In genomic region chr3:122578110-122578740, GRCh38 we compare ENCODE assay signal across 10 cellular contexts. TPM values are rescaled to one million over a fixed set of nuclear protein-coding genes. Genes with fewer than 3 reads are reported as not detected.
A peak's percentile ranks its signal among the peaks of the same experiment; 100 is the strongest.
DNase-seq lines count a peak whose midpoint lies in the region; ATAC-seq and TF ChIP-seq lines count a peak whose summit lies in the region.
"Had no signal": no experiment of that assay in that cellular context is flagged by ENCODE, and none has a peak within 500 bp of the region (broad histone marks: within the 10 kb centered on the region; RNA-seq: fewer than 3 reads in every experiment).

No MANE protein-coding gene starts in this region.

- H3K9me2 ChIP-seq in hepatocyte (replicated peaks; ENCODE audit: insufficient read depth): no peaks in the 10 kb centered on the region
- H3K9me2 ChIP-seq: SK-N-SH had no signal

- intact Hi-C loops in activated CD4-positive, alpha-beta T cell treated with anti-CD3 and anti-CD28 coated beads for 36 hours (cut with DNase I, micrococcal nuclease): loop anchor here (5.0 kb wide), 2 partner anchors 99 to 431 kb away; no protein-coding TSS in a partner anchor

- CTCF ChIA-PET in activated CD4-positive, alpha-beta T cell treated with anti-CD3 and anti-CD28 coated beads for 36 hours (lab: Charles Lee): interaction anchor here (1.0 to 2.0 kb wide), 7 partner anchors 16 to 185 kb away, joined by 3 to 8 read pairs (median 3); no protein-coding TSS in a partner anchor
- CTCF ChIA-PET in WTC11 (lab: Charles Lee): no interaction called here

- no peaks in the 10 kb centered on the region for H4K20me1 ChIP-seq in hepatocyte (ENCODE audit: insufficient read depth, poor library complexity, severe bottlenecking)

- no peaks in the 10 kb centered on the region for H3K27me3 Mint-ChIP-seq in activated CD4-positive, alpha-beta T cell treated with anti-CD3 and anti-CD28 coated beads for 36 hours
- peaks cover 21% of the 10 kb centered on the region for H3K27me3 Mint-ChIP-seq in WTC11 (ENCODE audit: low read depth)
- no peaks in the 10 kb centered on the region for H3K27me3 Mint-ChIP-seq in stimulated activated naive B cell treated with anti-CD40 and anti-IgM and Interleukin-4, amounts not matched to agents 10 μg/mL and 1 μg/mL and 100 μg/mL, for 72 hours
- no peaks in the 10 kb centered on the region for H3K27me3 Mint-ChIP-seq in endothelial cell (ENCODE audit: unreplicated experiment)

- 68% methylated on average over 5 of the region's 5 CpGs for WGBS in hepatocyte (ENCODE audit: low lambda C conversion rate, missing lambda C conversion rate)

- ATAC-seq in activated CD4-positive, alpha-beta T cell treated with anti-CD3 and anti-CD28 coated beads for 36 hours: peak; percentile 7
- ATAC-seq in WTC11: no peak
- ATAC-seq in stimulated activated naive B cell treated with anti-CD40 and anti-IgM and Interleukin-4, amounts not matched to agents 10 μg/mL and 1 μg/mL and 100 μg/mL, for 72 hours (replicated peaks): no peak

- peak overlapping the region; percentile 84 for H3K4me3 Mint-ChIP-seq in activated CD4-positive, alpha-beta T cell treated with anti-CD3 and anti-CD28 coated beads for 36 hours
- peak overlapping the region; percentile 76 for H3K4me3 Mint-ChIP-seq in WTC11
- H3K4me3 Mint-ChIP-seq in stimulated activated naive B cell treated with anti-CD40 and anti-IgM and Interleukin-4, amounts not matched to agents 10 μg/mL and 1 μg/mL and 100 μg/mL, for 72 hours: peak overlapping the region; percentile 97 to 99
- H3K4me3 Mint-ChIP-seq in endothelial cell (ENCODE audit: unreplicated experiment): no peak overlapping the region

- POLR2A ChIA-PET in activated CD4-positive, alpha-beta T cell treated with anti-CD3 and anti-CD28 coated beads for 36 hours (lab: Charles Lee): no interaction called here
- POLR2A ChIA-PET in WTC11 (lab: Charles Lee): no interaction called here

- no peaks in the 10 kb centered on the region for H3K79me2 ChIP-seq in hepatocyte

- DNase-seq in activated CD4-positive, alpha-beta T cell treated with anti-CD3 and anti-CD28 coated beads for 36 hours: no peak
- no peak for DNase-seq in activated CD4-positive, alpha-beta T cell treated with anti-CD3 and anti-CD28 coated beads for 1 hour
- no peak for DNase-seq in WTC11 (ENCODE audit: low spot score)
- DNase-seq in hepatocyte (ENCODE audit: low spot score): no peak
- no peak for DNase-seq in stimulated activated naive B cell treated with anti-CD40 and anti-IgM and Interleukin-4, amounts not matched to agents 10 μg/mL and 1 μg/mL and 100 μg/mL, for 72 hours
- no peak for DNase-seq in endothelial cell (ENCODE audit: low spot score)
- DNase-seq in mucosa of gallbladder (ENCODE audit: low spot score): no peak
- DNase-seq in GM13976 (ENCODE audit: low spot score): no peak

- in situ Hi-C loops in GM13976 (cut with MboI; ENCODE audit: low sequenced_read_pairs, unreplicated experiment): no loop called here

- TF ChIP-seq CTCF in WTC11 (IDR thresholded peaks at IDR 0.05) (no peak), hepatocyte (IDR thresholded peaks at IDR 0.05; ENCODE audit: poor library complexity) (no peak), endothelial cell (IDR thresholded peaks at IDR 0.05; ENCODE audit: unreplicated experiment) (no peak), GM13976 (IDR thresholded peaks at IDR 0.05; ENCODE audit: borderline replicate concordance, control extremely low read depth, extremely low read depth, insufficient read depth, missing control alignments) (no peak)

- no peak overlapping the region for H3K27ac ChIP-seq in hepatocyte

- H3K4me2 ChIP-seq in hepatocyte: peak overlapping the region; percentile 87
- H3K4me2 ChIP-seq: SK-N-SH had no signal

- H2AFZ ChIP-seq in hepatocyte: peak overlapping the region; percentile 78

- H3K27ac Mint-ChIP-seq in activated CD4-positive, alpha-beta T cell treated with anti-CD3 and anti-CD28 coated beads for 36 hours: peak overlapping the region; percentile 100
- H3K27ac Mint-ChIP-seq in WTC11 (no peak overlapping the region), endothelial cell (ENCODE audit: unreplicated experiment) (no peak overlapping the region)
- peak overlapping the region; percentile 99 for H3K27ac Mint-ChIP-seq in stimulated activated naive B cell treated with anti-CD40 and anti-IgM and Interleukin-4, amounts not matched to agents 10 μg/mL and 1 μg/mL and 100 μg/mL, for 72 hours
- H3K27ac Mint-ChIP-seq: brain had no signal

- no peaks in the 10 kb centered on the region for H3K36me3 ChIP-seq in hepatocyte (replicated peaks; ENCODE audit: insufficient read depth, low read depth)

- peaks cover 48% of the 10 kb centered on the region for H3K4me1 Mint-ChIP-seq in activated CD4-positive, alpha-beta T cell treated with anti-CD3 and anti-CD28 coated beads for 36 hours
- H3K4me1 Mint-ChIP-seq in WTC11: peaks cover 18% of the 10 kb centered on the region
- peaks cover 22 to 60% of the 10 kb centered on the region in 2 donors for H3K4me1 Mint-ChIP-seq in stimulated activated naive B cell treated with anti-CD40 and anti-IgM and Interleukin-4, amounts not matched to agents 10 μg/mL and 1 μg/mL and 100 μg/mL, for 72 hours
- H3K4me1 Mint-ChIP-seq in endothelial cell (ENCODE audit: unreplicated experiment): no peaks in the 10 kb centered on the region

- H3K4me3 ChIP-seq in hepatocyte: no peak overlapping the region

- peaks cover 12% of the 10 kb centered on the region for H3K9me3 Mint-ChIP-seq in activated CD4-positive, alpha-beta T cell treated with anti-CD3 and anti-CD28 coated beads for 36 hours (ENCODE audit: low read depth)
- H3K9me3 Mint-ChIP-seq in WTC11: peaks cover 21% of the 10 kb centered on the region
- H3K9me3 Mint-ChIP-seq in stimulated activated naive B cell treated with anti-CD40 and anti-IgM and Interleukin-4, amounts not matched to agents 10 μg/mL and 1 μg/mL and 100 μg/mL, for 72 hours: peaks cover 8 to 13% of the 10 kb centered on the region in 2 donors
- H3K9me3 Mint-ChIP-seq in endothelial cell (ENCODE audit: unreplicated experiment): peaks cover 4% of the 10 kb centered on the region

- H3K27me3 ChIP-seq in hepatocyte: no peaks in the 10 kb centered on the region

- H3K4me1 ChIP-seq in hepatocyte (ENCODE audit: insufficient read depth): no peaks in the 10 kb centered on the region

- peaks cover 17% of the 10 kb centered on the region for H3K9me3 ChIP-seq in hepatocyte (ENCODE audit: low read depth)

- peaks cover 40% of the 10 kb centered on the region for H3K36me3 Mint-ChIP-seq in activated CD4-positive, alpha-beta T cell treated with anti-CD3 and anti-CD28 coated beads for 36 hours (ENCODE audit: low read depth)
- H3K36me3 Mint-ChIP-seq in WTC11 (peaks cover 18% of the 10 kb centered on the region), endothelial cell (ENCODE audit: low read depth, unreplicated experiment) (no peaks in the 10 kb centered on the region)
- peaks cover 28 to 43% of the 10 kb centered on the region in 2 donors for H3K36me3 Mint-ChIP-seq in stimulated activated naive B cell treated with anti-CD40 and anti-IgM and Interleukin-4, amounts not matched to agents 10 μg/mL and 1 μg/mL and 100 μg/mL, for 72 hours
- H3K36me3 Mint-ChIP-seq: brain had no signal

TF ChIP-seq in WTC11, 78 proteins besides CTCF, POLR2A, EP300 and RAD21:
- no peak for TF ChIP-seq CBFB (CRISPR knock-in tag; IDR thresholded peaks at IDR 0.05; ENCODE audit: low read depth)
- no peak for TF ChIP-seq ZNF416 (CRISPR knock-in tag; IDR thresholded peaks at IDR 0.05)

RNA-seq across cellular contexts. Expression of gene PARP15, which starts 0.8 kb away (rescaled TPM):
- total RNA-seq in activated CD4-positive, alpha-beta T cell treated with anti-CD3 and anti-CD28 coated beads for 36 hours: 1 to 10 TPM; 7.8 to 8.7 TPM
- total RNA-seq in WTC11 (2021): 0.15 to 0.39 TPM (median 0.37 TPM) in 3 replicates
- 0.32 and 0.63 TPM in 2 replicates for total RNA-seq in hepatocyte
- 0.30 and 0.58 TPM in 2 replicates for polyA plus RNA-seq in hepatocyte
- total RNA-seq in endothelial cell (ENCODE audit: unreplicated experiment): 0.36 TPM
- 2.3 TPM for total RNA-seq in mucosa of gallbladder
- polyA plus RNA-seq: SK-N-SH had no signal

RNA-seq across cellular contexts. Expression of gene DTX3L, which starts 14.1 kb away (rescaled TPM):
- 10 to 100 TPM; 42.0 to 52.0 TPM for total RNA-seq in activated CD4-positive, alpha-beta T cell treated with anti-CD3 and anti-CD28 coated beads for 36 hours
- total RNA-seq in WTC11 (2021): 4.4 to 4.9 TPM (median 4.6 TPM) in 3 replicates
- total RNA-seq in hepatocyte: 27.2 and 27.7 TPM in 2 replicates
- polyA plus RNA-seq in hepatocyte: 6.2 and 10.6 TPM in 2 replicates
- 6.0 TPM for total RNA-seq in endothelial cell (ENCODE audit: unreplicated experiment)
- total RNA-seq in mucosa of gallbladder: 39.9 TPM

RNA-seq across cellular contexts. Expression of gene PARP9, which starts 14.1 kb away (rescaled TPM):
- 10 to 100 TPM; 39.9 to 46.0 TPM for total RNA-seq in activated CD4-positive, alpha-beta T cell treated with anti-CD3 and anti-CD28 coated beads for 36 hours
- total RNA-seq in WTC11 (2021) (1.8 to 2.1 TPM (median 1.9 TPM) in 3 replicates), hepatocyte (24.7 and 29.8 TPM in 2 replicates), endothelial cell (ENCODE audit: unreplicated experiment) (2.7 TPM), mucosa of gallbladder (29.6 TPM)
- polyA plus RNA-seq in hepatocyte: 15.0 and 17.5 TPM in 2 replicates

Comparison
In these comparisons a context has a peak if more than half of its experiments do, and no peak if none do; other contexts are left out.
1. H3K27ac Mint-ChIP-seq: peak in activated CD4-positive, alpha-beta T cell treated with anti-CD3 and anti-CD28 coated beads for 36 hours (single experiment) and stimulated activated naive B cell treated with anti-CD40 and anti-IgM and Interleukin-4, amounts not matched to agents 10 μg/mL and 1 μg/mL and 100 μg/mL, for 72 hours (single experiment); none in WTC11 (single experiment) and endothelial cell (single experiment).